In the genomic region with DNA sequence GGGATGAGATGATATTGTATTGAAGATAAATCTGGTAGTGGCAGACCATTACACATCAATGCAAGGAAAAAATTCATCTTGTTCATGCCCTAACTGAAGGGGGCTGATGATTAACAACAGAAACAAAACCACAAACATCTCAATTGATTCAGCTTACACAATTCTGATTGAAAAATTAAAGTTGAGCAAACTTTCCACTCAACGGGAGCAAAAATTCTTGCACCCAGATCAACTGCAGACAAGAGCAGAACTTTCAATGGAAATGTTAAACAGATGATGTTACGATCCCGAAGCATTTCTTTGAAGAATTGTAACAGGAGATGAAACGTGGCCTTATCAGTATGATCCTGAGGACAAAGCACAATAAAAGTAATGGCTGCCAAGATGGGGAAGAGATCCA, we compare ENCODE assay signal across 15 cellular contexts.
DNase-seq lines count a peak whose midpoint lies in the region; ATAC-seq and TF ChIP-seq lines count a peak whose summit lies in the region.
"Had no signal": no experiment of that assay in that cellular context is flagged by ENCODE, and none has a peak within 500 bp of the region (broad histone marks: within the 10 kb centered on the region; RNA-seq: fewer than 3 reads in every experiment).

No MANE protein-coding gene starts in this region.

- no peak for ATAC-seq in activated CD4-positive, CD25-positive, alpha-beta regulatory T cell treated with anti-CD3 and anti-CD28 coated beads, Interleukin-2, amount 50 U/mL, for 24 hours
- ATAC-seq in GM18505 (IDR thresholded peaks at IDR 0.05; ENCODE audit: unreplicated experiment): no peak
- ATAC-seq: GM12878 had no signal

- H3K27me3 Mint-ChIP-seq in Caco-2 (ENCODE audit: insufficient read depth, unreplicated experiment): no peaks in the 10 kb centered on the region
- H3K27me3 Mint-ChIP-seq: B cell; CD4-positive, alpha-beta T cell had no signal

- TF ChIP-seq POLR2A in GM18505 (IDR thresholded peaks at IDR 0.05; ENCODE audit: borderline replicate concordance, extremely low read depth, insufficient read depth, insufficient read length): no peak

- H3K36me3 ChIP-seq in Caco-2 (ENCODE audit: control insufficient read depth, insufficient read depth, low read length): no peaks in the 10 kb centered on the region

- peaks cover 13% of the 10 kb centered on the region; the same call in 1 of the 2 replicates for H3K4me1 ChIP-seq in Caco-2

- H3K9me3 Mint-ChIP-seq in Caco-2 (ENCODE audit: unreplicated experiment): no peaks in the 10 kb centered on the region
- H3K9me3 Mint-ChIP-seq: CD4-positive, alpha-beta T cell had no signal

- H3K9me3 ChIP-seq in Caco-2: 0 out of 2 replicates have a peak, but pooled peaks cover 3% of the 10 kb centered on the region

- peak overlapping the region; percentile 5 for H3K27ac Mint-ChIP-seq in Caco-2 (ENCODE audit: unreplicated experiment)
- H3K27ac Mint-ChIP-seq: B cell; CD4-positive, alpha-beta T cell; HFFc6 had no signal

- no TSS peak for BruUV-seq in Caco-2 (replicated peaks; lab: Mats Ljungman, UMichigan)

- no peak overlapping the region for H3K4me3 Mint-ChIP-seq in Caco-2 (ENCODE audit: unreplicated experiment)
- H3K4me3 Mint-ChIP-seq: B cell; CD4-positive, alpha-beta T cell; HFFc6 had no signal

- H3K27me3 ChIP-seq in Caco-2 (replicated peaks; ENCODE audit: control insufficient read depth, insufficient read depth, low read length): no peaks in the 10 kb centered on the region

- CTCF ChIA-PET in Caco-2 (lab: Charles Lee): no interaction called here

- H3K4me1 Mint-ChIP-seq in Caco-2 (ENCODE audit: low read depth, unreplicated experiment): peaks cover 7% of the 10 kb centered on the region
- H3K4me1 Mint-ChIP-seq: B cell had no signal

- DNase-seq in Caco-2 (no peak), choroid plexus epithelial cell (ENCODE audit: low read depth) (peak; percentile 44), fibroblast of peridontal ligament (ENCODE audit: extremely low read depth) (peak; percentile 10), renal cortical epithelial cell (ENCODE audit: low read depth) (peak; percentile 12), KBM-7 (no peak)
- DNase-seq: ACHN; C1 segment of cervical spinal cord; CD4-positive, alpha-beta T cell; DMS79; HCEC 1CT; HFFc6 had no signal

- no peaks in the 10 kb centered on the region for H3K36me3 Mint-ChIP-seq in Caco-2 (ENCODE audit: insufficient read depth, unreplicated experiment)

- TF ChIP-seq CTCF in Caco-2 (IDR thresholded peaks at IDR 0.05; ENCODE audit: insufficient read depth in 1 of 2, low read depth in 1 of 2, low read length in 1 of 2, severe bottlenecking in 1 of 2, unreplicated experiment in 1 of 2): no peak
- no peak for TF ChIP-seq CTCF in choroid plexus epithelial cell (conservative IDR thresholded peaks at IDR 0.05; ENCODE audit: low read depth, low read length)

- intact Hi-C loops in Caco-2 (cut with micrococcal nuclease; ENCODE audit: unreplicated experiment): loop anchor here (1.0 kb wide), 1 partner anchor 11 kb away; no protein-coding TSS in a partner anchor

- in situ Hi-C loops in KBM-7 (cut with MboI; ENCODE audit: low pct_unique_long_range_greater_than_20kb, low sequenced_read_pairs): no loop called here

- POLR2A ChIA-PET in Caco-2 (lab: Charles Lee): no interaction called here

- no peak overlapping the region for H3K4me3 ChIP-seq in Caco-2 (ENCODE audit: low read depth, low read length)
- H3K4me3 ChIP-seq in choroid plexus epithelial cell (ENCODE audit: low read depth, low read length): no peak overlapping the region
- H3K4me3 ChIP-seq: GM12878 had no signal

Comparison
In these comparisons a context has a peak if more than half of its experiments do, and no peak if none do; other contexts are left out.
1. DNase-seq: peak in choroid plexus epithelial cell (single experiment), fibroblast of peridontal ligament (single experiment) and renal cortical epithelial cell (single experiment); none in Caco-2 (0 of 2) and KBM-7 (single experiment).